In the genomic region with DNA sequence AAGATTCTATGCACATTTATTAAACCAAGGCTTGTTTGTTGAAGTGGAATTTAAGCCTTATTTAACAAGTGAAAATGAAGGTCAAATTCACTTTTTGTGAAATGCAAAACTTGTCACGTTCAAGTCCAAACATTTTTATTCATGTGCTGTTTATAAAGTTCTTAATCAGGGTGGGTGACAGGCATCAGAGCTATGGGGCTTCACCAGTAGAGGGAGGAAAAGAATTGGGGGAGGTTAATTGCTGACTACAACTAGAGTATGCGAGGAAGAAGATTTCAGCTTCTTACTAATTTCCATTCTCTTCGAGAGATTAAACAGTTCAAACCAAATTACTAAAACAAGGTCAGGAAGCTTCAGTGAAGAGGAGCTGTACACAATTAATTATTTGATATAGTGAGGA, we compare ENCODE assay signal across 12 cellular contexts. TPM values are rescaled to one million over a fixed set of nuclear protein-coding genes. Genes with fewer than 3 reads are reported as not detected.
DNase-seq lines count a peak whose midpoint lies in the region; ATAC-seq and TF ChIP-seq lines count a peak whose summit lies in the region.
"Had no signal": no experiment of that assay in that cellular context is flagged by ENCODE, and none has a peak within 500 bp of the region (broad histone marks: within the 10 kb centered on the region; RNA-seq: fewer than 3 reads in every experiment).

No MANE protein-coding gene starts in this region.

- ATAC-seq in HCT116: peak; percentile 69
- ATAC-seq: activated CD4-positive, alpha-beta T cell treated with anti-CD3 and anti-CD28 coated beads for 36 hours had no signal

- POLR2A ChIA-PET in AG04449 (lab: Yijun Ruan, JAX): no interaction called here
- POLR2A ChIA-PET in HCT116 (lab: Charles Lee): interaction anchor here (1.0 kb wide), 1 partner anchor 9 kb away, joined by 3 read pairs; the partner anchor contains the start of gene MOK

- H3K9me3 ChIP-seq in HCT116 (ENCODE audit: control insufficient read depth in 1 of 2, insufficient read depth in 1 of 2, low read depth in 1 of 2, low read length in 2 of 2) (no peaks in the 10 kb centered on the region), right atrium auricular region (no peaks in the 10 kb centered on the region)
- H3K9me3 ChIP-seq: Caco-2, stomach had no signal

- intact Hi-C loops in HCT116 (cut with micrococcal nuclease): no loop called here
- intact Hi-C loops in head of caudate nucleus (cut with DNase I): no loop called here

- RAD21 ChIA-PET in HCT116 (lab: Charles Lee; ENCODE audit: low non-redundant PET in 1 of 2, low total read pairs in 2 of 2, uncharacterized antibody in 2 of 2, unreplicated experiment in 2 of 2): no interaction called here

- H3K27me3 ChIP-seq in HCT116 (ENCODE audit: insufficient read depth, low read length) (no peaks in the 10 kb centered on the region), right atrium auricular region (no peaks in the 10 kb centered on the region)
- H3K27me3 ChIP-seq: stomach had no signal

- no peaks in the 10 kb centered on the region for H4K20me1 ChIP-seq in HCT116 (ENCODE audit: insufficient read depth)

- H3K4me1 ChIP-seq in HCT116 (ENCODE audit: control insufficient read depth in 1 of 2, insufficient read depth in 2 of 2, low read length in 2 of 2) (peaks cover 14 to 34% of the 10 kb centered on the region in 2 experiments), right atrium auricular region (peaks cover 0 to 11% of the 10 kb centered on the region in 2 donors)
- H3K4me1 ChIP-seq: Caco-2 had no signal

- H3K4me2 ChIP-seq in HCT116 (ENCODE audit: low read length): no peak overlapping the region

- CTCF ChIA-PET in AG04449 (lab: Yijun Ruan, JAX) (interaction anchor here (0.7 to 2.6 kb wide), 6 partner anchors 9 to 107 kb away, joined by 3 to 10 read pairs (median 4); partner anchors contain the start of gene MOK), HCT116 (lab: Charles Lee) (interaction anchor here (1.2 kb wide), 1 partner anchor 10 kb away, joined by 3 read pairs; the partner anchor contains the start of gene MOK)

- no peak for TF ChIP-seq POLR2A in HCT116 (IDR thresholded peaks at IDR 0.05; ENCODE audit: borderline replicate concordance, extremely low read depth, insufficient read depth, insufficient read length)

- no peaks in the 10 kb centered on the region for H3K9me2 ChIP-seq in HCT116 (ENCODE audit: insufficient read depth)

- H3K36me3 ChIP-seq in HCT116 (ENCODE audit: control insufficient read depth in 1 of 2, insufficient read depth in 2 of 2, low read length in 2 of 2) (no peaks in the 10 kb centered on the region), right atrium auricular region (no peaks in the 10 kb centered on the region)
- H3K36me3 ChIP-seq: stomach had no signal

- no TSS peak for BruUV-seq in HCT116 (replicated peaks; lab: Mats Ljungman, UMichigan)

- H2AFZ ChIP-seq in HCT116 (ENCODE audit: low read depth, low read length, poor library complexity, severe bottlenecking): no peak overlapping the region

- H3K79me2 ChIP-seq in HCT116 (ENCODE audit: insufficient read depth, low read length): no peaks in the 10 kb centered on the region

- H3K9ac ChIP-seq in HCT116 (ENCODE audit: low read length): no peak overlapping the region

- TF ChIP-seq RAD21 in HCT116 (IDR thresholded peaks at IDR 0.05; ENCODE audit: low read depth): no peak; the same call in 1 of the 2 replicates

- no peak overlapping the region for H3K4me3 ChIP-seq in AG04449 (ENCODE audit: low read depth, low read length)
- H3K4me3 ChIP-seq in HCT116 (replicated peaks in 1 of 2; ENCODE audit: low read depth in 1 of 2, low read length in 2 of 2): no peak overlapping the region
- no peak overlapping the region for H3K4me3 ChIP-seq in right atrium auricular region
- H3K4me3 ChIP-seq: stomach had no signal

- H3K27ac ChIP-seq in HCT116 (ENCODE audit: low read depth, low read length): no peak overlapping the region
- H3K27ac ChIP-seq in right atrium auricular region: peak overlapping the region; percentile 68 to 72

- peak; percentile 17 for TF ChIP-seq CTCF in AG04449 (IDR thresholded peaks at IDR 0.05; ENCODE audit: insufficient read depth, low read length, missing control alignments)
- TF ChIP-seq CTCF in HCT116 (IDR thresholded peaks at IDR 0.05 in 2 of 3, conservative IDR thresholded peaks at IDR 0.05 in 1 of 3; ENCODE audit: borderline replicate concordance in 1 of 3, insufficient read depth in 1 of 3, low read depth in 2 of 3, low read length in 2 of 3): peak in 2 of 3 experiments; percentile 47 to 51; a peak in 4 of 6 replicates
- peak in 1 of 2 donors; percentile 52 for TF ChIP-seq CTCF in right atrium auricular region (IDR thresholded peaks at IDR 0.05)

- DNase-seq in AG04449 (ENCODE audit: low read depth, low spot score): no peak
- DNase-seq in HCT116 (ENCODE audit: low read depth, low spot score): no peak
- peak; percentile 56 for DNase-seq in astrocyte of the hippocampus (ENCODE audit: low read depth, low spot score)
- no peak for DNase-seq in right atrium auricular region (ENCODE audit: low spot score)
- no peak for DNase-seq in head of caudate nucleus
- no peak for DNase-seq in activated gamma-delta T cell (lab: John Stamatoyannopoulos, UW)
- no peak for DNase-seq in SKM-1 treated with dmso at 0.1 percent for 144 hours (lab: John Stamatoyannopoulos, UW; ENCODE audit: unreplicated experiment)
- no peak for DNase-seq in DMS53 treated with DMSO at 0.1 percent for 48 hours (lab: John Stamatoyannopoulos, UW; ENCODE audit: unreplicated experiment)
- DNase-seq: activated CD4-positive, alpha-beta T cell treated with anti-CD3 and anti-CD28 coated beads for 36 hours; Caco-2; NCI-H1092; stomach had no signal

TF ChIP-seq in HCT116, 20 proteins besides CTCF, POLR2A, EP300 and RAD21:
- TF ChIP-seq EZH2 (IDR thresholded peaks at IDR 0.05): no peak
- TF ChIP-seq FOSL1 (IDR thresholded peaks at IDR 0.05; ENCODE audit: low read depth): no peak
- TF ChIP-seq YY1 (IDR thresholded peaks at IDR 0.05; ENCODE audit: extremely low read depth, insufficient replicate concordance, low read depth, low read length): no peak
- TF ChIP-seq ZFX (IDR thresholded peaks at IDR 0.05): no peak
- TF ChIP-seq, protein P1, sequence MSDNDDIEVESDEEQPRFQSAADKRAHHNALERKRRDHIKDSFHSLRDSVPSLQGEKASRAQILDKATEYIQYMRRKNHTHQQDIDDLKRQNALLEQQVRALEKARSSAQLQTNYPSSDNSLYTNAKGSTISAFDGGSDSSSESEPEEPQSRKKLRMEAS (IDR thresholded peaks at IDR 0.05): no peak
- no peak for TF ChIP-seq CEBPB (IDR thresholded peaks at IDR 0.05; ENCODE audit: low read depth)
- no peak for TF ChIP-seq POLR2AphosphoS5 (IDR thresholded peaks at IDR 0.05; ENCODE audit: low read depth, low read length)
- TF ChIP-seq ATF3 (IDR thresholded peaks at IDR 0.05): no peak
- TF ChIP-seq EZH2phosphoT487 (IDR thresholded peaks at IDR 0.05; ENCODE audit: borderline replicate concordance): no peak
- no peak for TF ChIP-seq SRF (IDR thresholded peaks at IDR 0.05; ENCODE audit: low read depth)
- TF ChIP-seq, protein P2, sequence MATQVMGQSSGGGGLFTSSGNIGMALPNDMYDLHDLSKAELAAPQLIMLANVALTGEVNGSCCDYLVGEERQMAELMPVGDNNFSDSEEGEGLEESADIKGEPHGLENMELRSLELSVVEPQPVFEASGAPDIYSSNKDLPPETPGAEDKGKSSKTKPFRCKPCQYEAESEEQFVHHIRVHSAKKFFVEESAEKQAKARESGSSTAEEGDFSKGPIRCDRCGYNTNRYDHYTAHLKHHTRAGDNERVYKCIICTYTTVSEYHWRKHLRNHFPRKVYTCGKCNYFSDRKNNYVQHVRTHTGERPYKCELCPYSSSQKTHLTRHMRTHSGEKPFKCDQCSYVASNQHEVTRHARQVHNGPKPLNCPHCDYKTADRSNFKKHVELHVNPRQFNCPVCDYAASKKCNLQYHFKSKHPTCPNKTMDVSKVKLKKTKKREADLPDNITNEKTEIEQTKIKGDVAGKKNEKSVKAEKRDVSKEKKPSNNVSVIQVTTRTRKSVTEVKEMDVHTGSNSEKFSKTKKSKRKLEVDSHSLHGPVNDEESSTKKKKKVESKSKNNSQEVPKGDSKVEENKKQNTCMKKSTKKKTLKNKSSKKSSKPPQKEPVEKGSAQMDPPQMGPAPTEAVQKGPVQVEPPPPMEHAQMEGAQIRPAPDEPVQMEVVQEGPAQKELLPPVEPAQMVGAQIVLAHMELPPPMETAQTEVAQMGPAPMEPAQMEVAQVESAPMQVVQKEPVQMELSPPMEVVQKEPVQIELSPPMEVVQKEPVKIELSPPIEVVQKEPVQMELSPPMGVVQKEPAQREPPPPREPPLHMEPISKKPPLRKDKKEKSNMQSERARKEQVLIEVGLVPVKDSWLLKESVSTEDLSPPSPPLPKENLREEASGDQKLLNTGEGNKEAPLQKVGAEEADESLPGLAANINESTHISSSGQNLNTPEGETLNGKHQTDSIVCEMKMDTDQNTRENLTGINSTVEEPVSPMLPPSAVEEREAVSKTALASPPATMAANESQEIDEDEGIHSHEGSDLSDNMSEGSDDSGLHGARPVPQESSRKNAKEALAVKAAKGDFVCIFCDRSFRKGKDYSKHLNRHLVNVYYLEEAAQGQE (IDR thresholded peaks at IDR 0.05; ENCODE audit: low read depth): no peak
- TF ChIP-seq CBX3 (IDR thresholded peaks at IDR 0.05; ENCODE audit: low read depth): no peak
- no peak for TF ChIP-seq EGR1 (IDR thresholded peaks at IDR 0.05; ENCODE audit: low read depth)
- no peak for TF ChIP-seq JUND (IDR thresholded peaks at IDR 0.05)

RNA-seq across cellular contexts. Expression of gene MOK, which starts 9.7 kb away (rescaled TPM):
- 9.4 TPM for total RNA-seq in HCT116 (2021; ENCODE audit: unreplicated experiment)
- polyA plus RNA-seq in HCT116 (2012): 5.7 and 7.0 TPM in 2 replicates
- 10 to 100 TPM; 10.1 to 22.9 TPM for total RNA-seq in right atrium auricular region

RNA-seq across cellular contexts. Expression of gene ZNF839, which starts 24.2 kb away (rescaled TPM):
- total RNA-seq in HCT116 (2021; ENCODE audit: unreplicated experiment) (17.7 TPM), right atrium auricular region (1 to 10 TPM; 6.4 to 7.8 TPM)
- 7.8 and 11.2 TPM in 2 replicates for polyA plus RNA-seq in HCT116 (2012)
